ENCODE assay signal across 8 cellular contexts in the genomic region with DNA sequence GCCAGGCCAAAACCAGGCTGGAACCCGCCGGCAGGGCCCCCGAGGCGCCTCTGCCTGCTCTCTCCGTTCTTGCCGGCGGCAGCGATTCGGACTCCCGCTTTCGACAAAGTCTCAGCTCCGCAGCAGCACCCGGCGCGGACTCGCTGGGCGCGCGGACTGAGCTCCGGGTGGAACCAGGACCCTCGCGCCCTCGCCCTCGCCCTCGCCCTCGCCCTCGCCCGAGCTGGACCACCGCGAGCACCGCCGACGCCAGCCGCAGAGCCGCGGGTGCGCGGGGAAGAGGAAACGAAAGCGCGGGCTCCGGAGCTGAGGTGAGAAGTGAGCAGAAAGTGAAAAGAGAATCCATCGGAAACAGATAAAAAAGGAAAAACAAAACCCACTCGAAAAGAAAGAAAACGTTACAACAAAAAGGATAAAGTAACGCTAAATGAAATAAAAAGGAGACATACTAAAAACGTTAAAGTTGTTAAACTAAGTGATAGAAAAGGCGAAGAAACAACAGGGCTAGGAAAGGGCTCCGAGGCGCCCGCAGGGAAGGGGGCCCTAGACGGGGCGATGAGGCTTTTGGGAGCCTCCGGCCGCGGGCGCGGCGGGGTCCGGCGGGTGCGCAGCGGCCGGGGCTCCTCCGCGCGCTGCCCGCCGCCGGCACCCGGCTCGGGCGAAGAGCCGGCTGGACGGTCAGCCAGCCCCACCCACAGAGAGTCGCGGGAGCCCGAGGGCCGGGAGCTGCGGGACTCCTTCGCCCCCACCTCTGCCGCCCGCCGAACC.
A peak's percentile ranks its signal among the peaks of the same experiment; 100 is the strongest.
DNase-seq lines count a peak whose midpoint lies in the region; ATAC-seq and TF ChIP-seq lines count a peak whose summit lies in the region.

No MANE protein-coding gene starts in this region.

- no peak for ATAC-seq in HG02870 (IDR thresholded peaks at IDR 0.05; ENCODE audit: unreplicated experiment)
- no peak for ATAC-seq in GM21576 (IDR thresholded peaks at IDR 0.05; ENCODE audit: unreplicated experiment)

- peaks cover 96% of the 10 kb centered on the region for H3K27me3 Mint-ChIP-seq in dendritic cell treated with granulocyte-macrophage colony-stimulating factor and Interleukin-4, amounts not matched to agents 40 ng/mL and 50 ng/mL, for 4 days
- H3K27me3 Mint-ChIP-seq in nephron (ENCODE audit: low read depth), result peaks cover 100% of the 10 kb centered on the region

- intact Hi-C loops in dendritic cell treated with granulocyte-macrophage colony-stimulating factor and Interleukin-4, amounts not matched to agents 40 ng/mL and 50 ng/mL, for 4 days (cut with micrococcal nuclease), result no loop called here

- DNase-seq in AG10803 (ENCODE audit: low read depth) (no peak), NCI-H526 (lab: John Stamatoyannopoulos, UW) (peak; percentile 64 to 79), HPDE6-E6E7 (ENCODE audit: extremely low spot score) (no peak)
- DNase-seq in stimulated activated CD8-positive, alpha-beta memory T cell treated with anti-CD3 and anti-CD28 coated beads, Interleukin-4, amount 100 ng/mL, for 48 hours, result no peak

- H3K36me3 Mint-ChIP-seq in dendritic cell treated with granulocyte-macrophage colony-stimulating factor and Interleukin-4, amounts not matched to agents 40 ng/mL and 50 ng/mL, for 4 days (ENCODE audit: low read depth), result no peaks in the 10 kb centered on the region
- H3K36me3 Mint-ChIP-seq in nephron (ENCODE audit: low read depth), result no peaks in the 10 kb centered on the region

- no peaks in the 10 kb centered on the region for H3K9me3 Mint-ChIP-seq in dendritic cell treated with granulocyte-macrophage colony-stimulating factor and Interleukin-4, amounts not matched to agents 40 ng/mL and 50 ng/mL, for 4 days
- H3K9me3 Mint-ChIP-seq in nephron, result peaks cover 2% of the 10 kb centered on the region

- H3K4me1 Mint-ChIP-seq in dendritic cell treated with granulocyte-macrophage colony-stimulating factor and Interleukin-4, amounts not matched to agents 40 ng/mL and 50 ng/mL, for 4 days (ENCODE audit: low read depth), result peaks cover 37% of the 10 kb centered on the region
- H3K4me1 Mint-ChIP-seq in nephron, result peaks cover 5% of the 10 kb centered on the region

- no peak overlapping the region for H3K27ac Mint-ChIP-seq in dendritic cell treated with granulocyte-macrophage colony-stimulating factor and Interleukin-4, amounts not matched to agents 40 ng/mL and 50 ng/mL, for 4 days
- H3K27ac Mint-ChIP-seq in nephron, result no peak overlapping the region

- peak overlapping the region; percentile 22 for H3K4me3 ChIP-seq in AG10803 (ENCODE audit: low read length)

- no peak for TF ChIP-seq CTCF in AG10803 (conservative IDR thresholded peaks at IDR 0.05; ENCODE audit: low read length)
- TF ChIP-seq CTCF in nephron (IDR thresholded peaks at IDR 0.05; ENCODE audit: unreplicated experiment in 3 of 3), result no peak

- H3K4me3 Mint-ChIP-seq in dendritic cell treated with granulocyte-macrophage colony-stimulating factor and Interleukin-4, amounts not matched to agents 40 ng/mL and 50 ng/mL, for 4 days, result peak overlapping the region; percentile 75
- H3K4me3 Mint-ChIP-seq in nephron, result peak overlapping the region; percentile 69 to 77 (median 71)

Comparison
In these comparisons a context has a peak if more than half of its experiments do, and no peak if none do; other contexts are left out.
1. DNase-seq: peak in NCI-H526 (2 of 2); none in AG10803 (single experiment), stimulated activated CD8-positive, alpha-beta memory T cell treated with anti-CD3 and anti-CD28 coated beads, Interleukin-4, amount 100 ng/mL, for 48 hours (single experiment) and HPDE6-E6E7 (single experiment).